In genomic region chr13:24178847-24179845, GRCh38 we compare ENCODE assay signal across 1 cellular context.
TF ChIP-seq lines count a peak whose summit lies in the region.

No MANE protein-coding gene starts in this region.

TF ChIP-seq in SK-N-SH treated with all-trans-retinoic acid at 6 μM for 48 hours, 23 proteins besides CTCF, POLR2A, EP300 and RAD21 (continued from another document):
- TF ChIP-seq CREB5 (CRISPR knock-in tag; IDR thresholded peaks at IDR 0.05; ENCODE audit: low read depth) (no peak), ZFP3 (CRISPR knock-in tag; IDR thresholded peaks at IDR 0.05) (no peak)
